In genomic region chr6:103674790-103675189, GRCh38 we compare ENCODE assay signal across 7 cellular contexts.
"Had no signal": no experiment of that assay in that cellular context is flagged by ENCODE, and none has a peak within 500 bp of the region (broad histone marks: within the 10 kb centered on the region; RNA-seq: fewer than 3 reads in every experiment).

No MANE protein-coding gene starts in this region.

- DNase-seq: GM23248, GOT3, H7, HCEC 1CT, KBM-7 had no signal

- H3K4me2 ChIP-seq: KMS-11 had no signal

- H3K9ac ChIP-seq: GM23248, KMS-11 had no signal

- FAIRE-seq: HTR-8/SVneo had no signal

- H3K4me3 ChIP-seq: GM23248 had no signal

- H3K27ac ChIP-seq: GM23248, KMS-11 had no signal

- H2AFZ ChIP-seq: GM23248 had no signal
